Comparison of ENCODE assay signal across 1 cellular context in the genomic region with DNA sequence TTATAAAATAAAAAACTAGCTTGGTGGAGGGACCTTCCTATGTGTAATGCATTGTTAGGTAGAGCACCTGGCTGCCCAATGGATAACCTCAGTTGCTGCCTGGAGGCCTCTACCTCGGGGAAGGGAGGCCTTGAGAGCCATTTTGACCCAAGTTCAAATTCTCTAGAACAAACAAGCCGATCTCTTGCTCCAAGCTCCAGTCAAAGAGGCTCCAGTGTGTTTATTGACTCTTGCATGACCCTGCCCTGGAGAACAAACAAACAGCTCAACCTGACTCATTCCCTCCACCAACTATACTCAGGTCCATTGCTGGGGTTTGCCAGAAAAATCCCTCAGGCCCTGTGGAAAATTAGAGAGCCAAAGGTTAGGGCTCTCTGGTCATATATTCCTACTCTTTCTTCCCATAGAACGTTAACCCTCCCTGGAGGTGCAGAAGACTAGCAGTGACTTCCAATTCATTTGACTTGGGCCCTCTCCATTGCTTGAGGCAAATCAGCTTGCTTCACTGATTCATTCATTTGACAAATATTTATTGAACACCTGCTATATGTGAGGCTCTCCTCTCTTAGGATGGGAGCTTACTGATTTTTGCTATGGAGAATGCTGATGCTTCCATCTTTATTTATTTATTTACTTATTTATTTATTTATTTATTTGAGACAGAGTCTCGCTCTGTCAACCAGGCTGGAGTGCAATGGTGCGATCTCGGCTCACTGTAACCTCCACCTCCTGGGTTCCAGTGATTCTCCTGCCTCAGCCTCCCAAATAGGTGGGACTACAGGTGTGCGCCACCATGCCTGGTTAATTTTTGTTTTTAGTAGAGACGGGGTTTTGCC.
TF ChIP-seq lines count a peak whose summit lies in the region.

No MANE protein-coding gene starts in this region.

TF ChIP-seq in HepG2, 621 proteins besides CTCF, POLR2A, EP300 and RAD21 (continued from another document and continues in another):
- TF ChIP-seq, protein P1, sequence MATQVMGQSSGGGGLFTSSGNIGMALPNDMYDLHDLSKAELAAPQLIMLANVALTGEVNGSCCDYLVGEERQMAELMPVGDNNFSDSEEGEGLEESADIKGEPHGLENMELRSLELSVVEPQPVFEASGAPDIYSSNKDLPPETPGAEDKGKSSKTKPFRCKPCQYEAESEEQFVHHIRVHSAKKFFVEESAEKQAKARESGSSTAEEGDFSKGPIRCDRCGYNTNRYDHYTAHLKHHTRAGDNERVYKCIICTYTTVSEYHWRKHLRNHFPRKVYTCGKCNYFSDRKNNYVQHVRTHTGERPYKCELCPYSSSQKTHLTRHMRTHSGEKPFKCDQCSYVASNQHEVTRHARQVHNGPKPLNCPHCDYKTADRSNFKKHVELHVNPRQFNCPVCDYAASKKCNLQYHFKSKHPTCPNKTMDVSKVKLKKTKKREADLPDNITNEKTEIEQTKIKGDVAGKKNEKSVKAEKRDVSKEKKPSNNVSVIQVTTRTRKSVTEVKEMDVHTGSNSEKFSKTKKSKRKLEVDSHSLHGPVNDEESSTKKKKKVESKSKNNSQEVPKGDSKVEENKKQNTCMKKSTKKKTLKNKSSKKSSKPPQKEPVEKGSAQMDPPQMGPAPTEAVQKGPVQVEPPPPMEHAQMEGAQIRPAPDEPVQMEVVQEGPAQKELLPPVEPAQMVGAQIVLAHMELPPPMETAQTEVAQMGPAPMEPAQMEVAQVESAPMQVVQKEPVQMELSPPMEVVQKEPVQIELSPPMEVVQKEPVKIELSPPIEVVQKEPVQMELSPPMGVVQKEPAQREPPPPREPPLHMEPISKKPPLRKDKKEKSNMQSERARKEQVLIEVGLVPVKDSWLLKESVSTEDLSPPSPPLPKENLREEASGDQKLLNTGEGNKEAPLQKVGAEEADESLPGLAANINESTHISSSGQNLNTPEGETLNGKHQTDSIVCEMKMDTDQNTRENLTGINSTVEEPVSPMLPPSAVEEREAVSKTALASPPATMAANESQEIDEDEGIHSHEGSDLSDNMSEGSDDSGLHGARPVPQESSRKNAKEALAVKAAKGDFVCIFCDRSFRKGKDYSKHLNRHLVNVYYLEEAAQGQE (IDR thresholded peaks at IDR 0.05; ENCODE audit: borderline replicate concordance in 1 of 2, low read depth in 1 of 2, low read length in 2 of 2), result peak in 1 of 2 experiments; percentile 66; a peak in 1 of 4 replicates
- TF ChIP-seq ZNF660 (CRISPR knock-in tag; IDR thresholded peaks at IDR 0.05; ENCODE audit: borderline replicate concordance, low read depth) (no peak), ESRRA (CRISPR knock-in tag; IDR thresholded peaks at IDR 0.05; ENCODE audit: low read depth) (peak; percentile 62; the same call in 1 of the 2 replicates), KDM5B (CRISPR knock-in tag; IDR thresholded peaks at IDR 0.05; ENCODE audit: borderline replicate concordance) (no peak), ETV6 (CRISPR knock-in tag; conservative IDR thresholded peaks at IDR 0.05) (no peak), ZNF546 (CRISPR knock-in tag; conservative IDR thresholded peaks at IDR 0.05) (no peak), ZNF335 (CRISPR knock-in tag; IDR thresholded peaks at IDR 0.05) (no peak), RNF219 (CRISPR knock-in tag; IDR thresholded peaks at IDR 0.05) (no peak), GTF2F1 (IDR thresholded peaks at IDR 0.05; ENCODE audit: low read length) (no peak), RAD51 (IDR thresholded peaks at IDR 0.05; ENCODE audit: borderline replicate concordance) (no peak), KLF12 (CRISPR knock-in tag; IDR thresholded peaks at IDR 0.05; ENCODE audit: borderline replicate concordance) (no peak), ZNF12 (CRISPR knock-in tag; IDR thresholded peaks at IDR 0.05) (peak; percentile 93), CCAR2 (optimal IDR thresholded peaks at IDR 0.05; ENCODE audit: low read depth, low read length) (peak; percentile 66), TP53 (CRISPR knock-in tag; conservative IDR thresholded peaks at IDR 0.05) (no peak), ZNF563 (CRISPR knock-in tag; IDR thresholded peaks at IDR 0.05) (no peak), SUZ12 (IDR thresholded peaks at IDR 0.05; ENCODE audit: low read depth, low read length) (no peak), KDM3A (CRISPR knock-in tag; IDR thresholded peaks at IDR 0.05; ENCODE audit: low read depth) (peak; percentile 75; the same call in 1 of the 2 replicates), ZNF766 (CRISPR knock-in tag; IDR thresholded peaks at IDR 0.05; ENCODE audit: borderline replicate concordance) (no peak), TEF (CRISPR knock-in tag; IDR thresholded peaks at IDR 0.05) (no peak; the same call in 1 of the 2 replicates), THAP7 (CRISPR knock-in tag; IDR thresholded peaks at IDR 0.05) (no peak), RBM22 (optimal IDR thresholded peaks at IDR 0.05; ENCODE audit: low read length) (no peak), USF2 (IDR thresholded peaks at IDR 0.05; ENCODE audit: low read depth, low read length) (no peak), USF2 (CRISPR knock-in tag; IDR thresholded peaks at IDR 0.05; ENCODE audit: borderline replicate concordance) (no peak), NR2F6 (IDR thresholded peaks at IDR 0.05) (peak; percentile 98), NR2F6 (CRISPR knock-in tag; IDR thresholded peaks at IDR 0.05) (peak; percentile 98), ZNF235 (CRISPR knock-in tag; IDR thresholded peaks at IDR 0.05; ENCODE audit: borderline replicate concordance) (no peak), ZMAT5 (CRISPR knock-in tag; IDR thresholded peaks at IDR 0.05; ENCODE audit: borderline replicate concordance, low read depth) (no peak), GFI1 (CRISPR knock-in tag; IDR thresholded peaks at IDR 0.05; ENCODE audit: borderline replicate concordance) (peak; percentile 60; the same call in 1 of the 2 replicates), TOE1 (CRISPR knock-in tag; IDR thresholded peaks at IDR 0.05) (peak; percentile 69; the same call in 1 of the 2 replicates), SIN3A (IDR thresholded peaks at IDR 0.05; ENCODE audit: borderline replicate concordance, low read depth, low read length) (no peak), ZNF160 (CRISPR knock-in tag; IDR thresholded peaks at IDR 0.05) (no peak), ZNF430 (CRISPR knock-in tag; IDR thresholded peaks at IDR 0.05) (0 out of 2 replicates have a peak, but pooled peaks have one; percentile 29), ZNF549 (CRISPR knock-in tag; IDR thresholded peaks at IDR 0.05) (no peak), SIX4 (CRISPR knock-in tag; IDR thresholded peaks at IDR 0.05) (0 out of 2 replicates have a peak, but pooled peaks have one; percentile 24), ZNF20 (CRISPR knock-in tag; IDR thresholded peaks at IDR 0.05) (no peak), TRAFD1 (CRISPR knock-in tag; IDR thresholded peaks at IDR 0.05; ENCODE audit: borderline replicate concordance) (no peak), HHEX (CRISPR knock-in tag; IDR thresholded peaks at IDR 0.05) (no peak), CC2D1A (CRISPR knock-in tag; IDR thresholded peaks at IDR 0.05) (no peak), XRCC5 (optimal IDR thresholded peaks at IDR 0.05; ENCODE audit: low read length) (peak; percentile 78), ARHGAP35 (CRISPR knock-in tag; IDR thresholded peaks at IDR 0.05; ENCODE audit: borderline replicate concordance) (no peak), SMYD3 (CRISPR knock-in tag; IDR thresholded peaks at IDR 0.05) (no peak), SMAD3 (CRISPR knock-in tag; IDR thresholded peaks at IDR 0.05) (peak; percentile 83), CCDC6 (CRISPR knock-in tag; IDR thresholded peaks at IDR 0.05) (no peak), AHDC1 (CRISPR knock-in tag; IDR thresholded peaks at IDR 0.05; ENCODE audit: borderline replicate concordance) (peak; percentile 99), POLR2G (IDR thresholded peaks at IDR 0.05; ENCODE audit: low read depth, low read length) (no peak)
- TF ChIP-seq, protein P2, sequence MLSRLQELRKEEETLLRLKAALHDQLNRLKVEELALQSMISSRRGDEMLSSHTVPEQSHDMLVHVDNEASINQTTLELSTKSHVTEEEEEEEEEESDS (CRISPR knock-in tag; IDR thresholded peaks at IDR 0.05; ENCODE audit: borderline replicate concordance), result peak; percentile 69; the same call in 1 of the 2 replicates
